Comparison of ENCODE assay signal across 4 cellular contexts in the genomic region with DNA sequence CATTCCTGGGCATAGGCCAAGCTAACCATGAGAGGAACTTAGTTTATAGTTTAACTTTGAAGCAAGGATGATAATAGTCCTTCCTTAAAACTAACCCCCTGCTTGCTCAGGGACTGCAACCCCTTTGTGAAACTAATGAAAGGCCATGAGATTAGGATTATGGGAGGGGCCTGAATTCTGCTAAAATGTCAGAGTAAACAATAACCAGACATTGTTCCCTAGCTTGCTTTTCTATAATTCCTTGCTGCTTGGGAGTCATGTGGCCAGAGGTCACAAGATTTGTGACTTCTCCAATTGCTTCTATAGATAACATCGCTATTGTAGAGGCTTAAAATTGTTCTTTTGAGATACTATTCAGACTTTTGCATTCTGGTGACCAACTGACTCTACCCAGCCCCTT.
"Had no signal": no experiment of that assay in that cellular context is flagged by ENCODE, and none has a peak within 500 bp of the region (broad histone marks: within the 10 kb centered on the region; RNA-seq: fewer than 3 reads in every experiment).

No MANE protein-coding gene starts in this region.

- DNase-seq: GM23248, H9, HCEC 1CT, IMR-90 had no signal

- H3K4me3 Mint-ChIP-seq: H9 had no signal

- H3K9me3 Mint-ChIP-seq: H9 had no signal

- H3K27ac Mint-ChIP-seq: H9 had no signal
